1 cellular context compared by ENCODE assay signal in genomic region chr2:43389581-43390466, GRCh38.
TF ChIP-seq lines count a peak whose summit lies in the region.

No MANE protein-coding gene starts in this region.

TF ChIP-seq in HepG2, 621 proteins besides CTCF, POLR2A, EP300 and RAD21 (continued from another document and continues in another):
- TF ChIP-seq ZHX2 (IDR thresholded peaks at IDR 0.05; ENCODE audit: low read depth): no peak
- no peak for TF ChIP-seq ZHX2 (CRISPR knock-in tag; IDR thresholded peaks at IDR 0.05; ENCODE audit: borderline replicate concordance)
- no peak for TF ChIP-seq ZNF121 (CRISPR knock-in tag; IDR thresholded peaks at IDR 0.05)
- TF ChIP-seq ZNF296 (CRISPR knock-in tag; conservative IDR thresholded peaks at IDR 0.05): no peak
- TF ChIP-seq KAT2B (IDR thresholded peaks at IDR 0.05; ENCODE audit: borderline replicate concordance, low read depth, low read length): no peak
- TF ChIP-seq ZNF777 (CRISPR knock-in tag; IDR thresholded peaks at IDR 0.05): no peak
- no peak for TF ChIP-seq FOXK2 (IDR thresholded peaks at IDR 0.05)
- no peak for TF ChIP-seq HNRNPL (IDR thresholded peaks at IDR 0.05; ENCODE audit: low read depth, low read length)
- TF ChIP-seq RELA (CRISPR knock-in tag; IDR thresholded peaks at IDR 0.05): no peak
- TF ChIP-seq ZNF512 (CRISPR knock-in tag; IDR thresholded peaks at IDR 0.05): no peak
- peak; percentile 77; the same call in 1 of the 2 replicates for TF ChIP-seq ZNF503 (CRISPR knock-in tag; IDR thresholded peaks at IDR 0.05)
- TF ChIP-seq SP2 (CRISPR knock-in tag; IDR thresholded peaks at IDR 0.05): no peak
- no peak for TF ChIP-seq HES4 (CRISPR knock-in tag; IDR thresholded peaks at IDR 0.05; ENCODE audit: borderline replicate concordance)
- peak; percentile 37; the same call in 1 of the 2 replicates for TF ChIP-seq STAG1 (CRISPR knock-in tag; IDR thresholded peaks at IDR 0.05)
- peak; percentile 64; the same call in 1 of the 2 replicates for TF ChIP-seq THAP11 (CRISPR knock-in tag; IDR thresholded peaks at IDR 0.05)
- TF ChIP-seq NR2F2 (IDR thresholded peaks at IDR 0.05; ENCODE audit: borderline replicate concordance, low read depth): peak; percentile 95
- TF ChIP-seq ZNF432 (CRISPR knock-in tag; IDR thresholded peaks at IDR 0.05; ENCODE audit: borderline replicate concordance): no peak
- TF ChIP-seq EED (CRISPR knock-in tag; IDR thresholded peaks at IDR 0.05): no peak
- TF ChIP-seq ZNF547 (CRISPR knock-in tag; IDR thresholded peaks at IDR 0.05): no peak
- TF ChIP-seq ZNF713 (CRISPR knock-in tag; IDR thresholded peaks at IDR 0.05): no peak
- TF ChIP-seq PHF20 (CRISPR knock-in tag; IDR thresholded peaks at IDR 0.05): no peak
- no peak for TF ChIP-seq SP5 (CRISPR knock-in tag; IDR thresholded peaks at IDR 0.05; ENCODE audit: borderline replicate concordance, low read depth)
- no peak for TF ChIP-seq IRX3 (CRISPR knock-in tag; IDR thresholded peaks at IDR 0.05; ENCODE audit: borderline replicate concordance, low read depth)
- no peak for TF ChIP-seq ZNF562 (CRISPR knock-in tag; IDR thresholded peaks at IDR 0.05; ENCODE audit: borderline replicate concordance)
- TF ChIP-seq TBX2 (CRISPR knock-in tag; IDR thresholded peaks at IDR 0.05; ENCODE audit: borderline replicate concordance): peak; percentile 79
- TF ChIP-seq ZFP41 (CRISPR knock-in tag; IDR thresholded peaks at IDR 0.05; ENCODE audit: borderline replicate concordance): no peak
- TF ChIP-seq ELK4 (CRISPR knock-in tag; IDR thresholded peaks at IDR 0.05; ENCODE audit: borderline replicate concordance): no peak
- no peak for TF ChIP-seq JUND (CRISPR knock-in tag; IDR thresholded peaks at IDR 0.05)
- no peak for TF ChIP-seq ZNF556 (CRISPR knock-in tag; IDR thresholded peaks at IDR 0.05; ENCODE audit: borderline replicate concordance)
- TF ChIP-seq HNF4A (CRISPR knock-in tag; IDR thresholded peaks at IDR 0.05): peak; percentile 89
- TF ChIP-seq HOXA3 (CRISPR knock-in tag; IDR thresholded peaks at IDR 0.05): peak; percentile 20; the same call in 1 of the 2 replicates
- TF ChIP-seq CREM (IDR thresholded peaks at IDR 0.05): peak; percentile 87; the same call in 1 of the 2 replicates
- TF ChIP-seq CREM (CRISPR knock-in tag; IDR thresholded peaks at IDR 0.05): no peak
- TF ChIP-seq RNF219 (CRISPR knock-in tag; IDR thresholded peaks at IDR 0.05): no peak
- no peak for TF ChIP-seq MAFF (IDR thresholded peaks at IDR 0.05; ENCODE audit: low read depth, low read length)
- TF ChIP-seq HHEX (CRISPR knock-in tag; IDR thresholded peaks at IDR 0.05): 0 out of 2 replicates have a peak, but pooled peaks have one; percentile 16
- TF ChIP-seq POLR2AphosphoS5 (IDR thresholded peaks at IDR 0.05; ENCODE audit: low read depth, low read length): no peak
- TF ChIP-seq ZNF337 (CRISPR knock-in tag; IDR thresholded peaks at IDR 0.05; ENCODE audit: borderline replicate concordance, low read depth): no peak; the same call in 1 of the 2 replicates
- peak; percentile 63; the same call in 1 of the 2 replicates for TF ChIP-seq MAX (IDR thresholded peaks at IDR 0.05)
- TF ChIP-seq ZNF510 (CRISPR knock-in tag; IDR thresholded peaks at IDR 0.05; ENCODE audit: low read depth): no peak
- no peak for TF ChIP-seq ZNF513 (CRISPR knock-in tag; conservative IDR thresholded peaks at IDR 0.05)
- no peak for TF ChIP-seq ZNF367 (CRISPR knock-in tag; IDR thresholded peaks at IDR 0.05; ENCODE audit: borderline replicate concordance)
- no peak for TF ChIP-seq ARID2 (CRISPR knock-in tag; IDR thresholded peaks at IDR 0.05; ENCODE audit: borderline replicate concordance)
- TF ChIP-seq ZNF83 (CRISPR knock-in tag; IDR thresholded peaks at IDR 0.05; ENCODE audit: borderline replicate concordance): no peak
- no peak for TF ChIP-seq SRSF1 (optimal IDR thresholded peaks at IDR 0.05; ENCODE audit: low read depth, low read length)
- TF ChIP-seq HNF4G (IDR thresholded peaks at IDR 0.05; ENCODE audit: borderline replicate concordance, low read depth, low read length): peak; percentile 84
- TF ChIP-seq HNF4G (CRISPR knock-in tag; IDR thresholded peaks at IDR 0.05; ENCODE audit: borderline replicate concordance, low read depth): no peak
- TF ChIP-seq RXRB (CRISPR knock-in tag; IDR thresholded peaks at IDR 0.05; ENCODE audit: borderline replicate concordance): peak; percentile 97
- peak; percentile 93 for TF ChIP-seq TEAD3 (CRISPR knock-in tag; optimal IDR thresholded peaks at IDR 0.05; ENCODE audit: borderline replicate concordance)
- no peak for TF ChIP-seq ZNF577 (CRISPR knock-in tag; IDR thresholded peaks at IDR 0.05; ENCODE audit: borderline replicate concordance, low read depth)
- TF ChIP-seq HDAC6 (IDR thresholded peaks at IDR 0.05; ENCODE audit: low read depth, low read length): no peak
- TF ChIP-seq, protein P1, sequence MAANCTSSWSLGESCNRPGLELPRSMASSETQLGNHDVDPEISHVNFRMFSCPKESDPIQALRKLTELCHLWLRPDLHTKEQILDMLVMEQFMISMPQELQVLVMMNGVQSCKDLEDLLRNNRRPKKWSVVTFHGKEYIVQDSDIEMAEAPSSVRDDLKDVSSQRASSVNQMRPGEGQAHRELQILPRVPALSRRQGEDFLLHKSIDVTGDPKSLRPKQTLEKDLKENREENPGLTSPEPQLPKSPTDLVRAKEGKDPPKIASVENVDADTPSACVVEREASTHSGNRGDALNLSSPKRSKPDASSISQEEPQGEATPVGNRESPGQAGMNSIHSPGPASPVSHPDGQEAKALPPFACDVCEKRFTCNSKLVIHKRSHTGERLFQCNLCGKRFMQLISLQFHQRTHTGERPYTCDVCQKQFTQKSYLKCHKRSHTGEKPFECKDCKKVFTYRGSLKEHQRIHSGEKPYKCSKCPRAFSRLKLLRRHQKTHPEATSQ (CRISPR knock-in tag; IDR thresholded peaks at IDR 0.05; ENCODE audit: borderline replicate concordance): no peak
- TF ChIP-seq ELF4 (CRISPR knock-in tag; IDR thresholded peaks at IDR 0.05; ENCODE audit: borderline replicate concordance): 0 out of 2 replicates have a peak, but pooled peaks have one; percentile 9
- TF ChIP-seq HOXA7 (CRISPR knock-in tag; IDR thresholded peaks at IDR 0.05): no peak
- no peak for TF ChIP-seq ZNF207 (IDR thresholded peaks at IDR 0.05; ENCODE audit: borderline replicate concordance)
- TF ChIP-seq ZNF557 (CRISPR knock-in tag; IDR thresholded peaks at IDR 0.05): no peak
- TF ChIP-seq KAT8 (CRISPR knock-in tag; IDR thresholded peaks at IDR 0.05): peak; percentile 60
- peak; percentile 88 for TF ChIP-seq GFI1 (CRISPR knock-in tag; IDR thresholded peaks at IDR 0.05; ENCODE audit: borderline replicate concordance)
